ENCODE assay signal across 18 cellular contexts in the genomic region with DNA sequence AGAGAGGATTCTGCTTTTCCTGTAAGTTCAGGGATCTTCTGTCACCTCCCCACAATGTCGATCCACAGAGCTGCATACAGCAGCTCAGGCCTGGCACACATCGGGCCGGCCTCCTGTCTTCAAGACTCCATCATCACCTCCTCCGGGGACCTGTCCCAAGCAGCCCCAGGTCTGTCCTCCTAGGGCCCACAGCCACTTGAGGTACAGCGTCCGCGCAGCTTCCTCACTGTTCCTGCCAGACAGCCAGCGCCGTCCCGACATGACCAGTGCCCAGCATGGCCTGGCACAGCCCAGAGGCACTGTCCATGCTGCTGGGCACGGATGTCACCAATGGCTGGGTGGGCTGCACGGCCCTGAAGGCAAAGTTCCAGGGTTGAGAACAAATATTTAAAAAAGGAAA.
DNase-seq lines count a peak whose midpoint lies in the region; ATAC-seq and TF ChIP-seq lines count a peak whose summit lies in the region.
"Had no signal": no experiment of that assay in that cellular context is flagged by ENCODE, and none has a peak within 500 bp of the region (broad histone marks: within the 10 kb centered on the region; RNA-seq: fewer than 3 reads in every experiment).

No MANE protein-coding gene starts in this region.

- H3K27ac ChIP-seq in Karpas-422 (ENCODE audit: low read length), result no peak overlapping the region
- H3K27ac ChIP-seq: Peyer's patch had no signal

- H3K4me1 ChIP-seq in Karpas-422 (ENCODE audit: low read length), result no peaks in the 10 kb centered on the region
- H3K4me1 ChIP-seq: Peyer's patch had no signal

- CTCF ChIA-PET in activated CD8-positive, alpha-beta T cell treated with anti-CD3 and anti-CD28 coated beads, Interleukin-2, amount 10 ng/mL, durations not matched to agents 7 days and 5 days (lab: Charles Lee), result no interaction called here
- CTCF ChIA-PET in activated CD8-positive, alpha-beta T cell treated with anti-CD3 and anti-CD28 coated beads for 36 hours (lab: Charles Lee), result no interaction called here

- peaks cover 6% of the 10 kb centered on the region for H3K27me3 Mint-ChIP-seq in activated CD8-positive, alpha-beta T cell treated with anti-CD3 and anti-CD28 coated beads, Interleukin-2, amount 10 ng/mL, durations not matched to agents 7 days and 5 days (ENCODE audit: low read depth)
- peaks cover 2% of the 10 kb centered on the region for H3K27me3 Mint-ChIP-seq in activated CD8-positive, alpha-beta T cell treated with anti-CD3 and anti-CD28 coated beads for 36 hours

- intact Hi-C loops in activated CD8-positive, alpha-beta T cell treated with anti-CD3 and anti-CD28 coated beads for 36 hours (cut with micrococcal nuclease), result no loop called here

- H3K27ac Mint-ChIP-seq in activated CD8-positive, alpha-beta T cell treated with anti-CD3 and anti-CD28 coated beads, Interleukin-2, amount 10 ng/mL, durations not matched to agents 7 days and 5 days, result no peak overlapping the region
- no peak overlapping the region for H3K27ac Mint-ChIP-seq in activated CD8-positive, alpha-beta T cell treated with anti-CD3 and anti-CD28 coated beads for 36 hours
- H3K27ac Mint-ChIP-seq: CD14-positive monocyte, GM23338 had no signal

- H3K9me3 Mint-ChIP-seq in activated CD8-positive, alpha-beta T cell treated with anti-CD3 and anti-CD28 coated beads, Interleukin-2, amount 10 ng/mL, durations not matched to agents 7 days and 5 days (ENCODE audit: insufficient read depth), result peaks cover 8% of the 10 kb centered on the region
- peaks cover 7% of the 10 kb centered on the region for H3K9me3 Mint-ChIP-seq in activated CD8-positive, alpha-beta T cell treated with anti-CD3 and anti-CD28 coated beads for 36 hours

- H3K36me3 ChIP-seq in Karpas-422 (ENCODE audit: insufficient read depth, low read length), result no peaks in the 10 kb centered on the region
- H3K36me3 ChIP-seq: Peyer's patch had no signal

- no peak for ATAC-seq in activated CD8-positive, alpha-beta T cell treated with anti-CD3 and anti-CD28 coated beads, Interleukin-2, amount 10 ng/mL, durations not matched to agents 7 days and 5 days
- no peak for ATAC-seq in activated CD8-positive, alpha-beta T cell treated with anti-CD3 and anti-CD28 coated beads for 36 hours
- no peak for ATAC-seq in SK-N-SH treated with all-trans-retinoic acid at 6 μM for 48 hours
- ATAC-seq: GM23338 had no signal

- no peaks in the 10 kb centered on the region for H4K20me1 ChIP-seq in Karpas-422 (ENCODE audit: insufficient read depth, low read depth, low read length)

- H3K4me3 Mint-ChIP-seq in activated CD8-positive, alpha-beta T cell treated with anti-CD3 and anti-CD28 coated beads, Interleukin-2, amount 10 ng/mL, durations not matched to agents 7 days and 5 days, result no peak overlapping the region
- H3K4me3 Mint-ChIP-seq in activated CD8-positive, alpha-beta T cell treated with anti-CD3 and anti-CD28 coated beads for 36 hours, result no peak overlapping the region
- H3K4me3 Mint-ChIP-seq: CD14-positive monocyte, GM23338 had no signal

- H3K4me1 Mint-ChIP-seq in activated CD8-positive, alpha-beta T cell treated with anti-CD3 and anti-CD28 coated beads, Interleukin-2, amount 10 ng/mL, durations not matched to agents 7 days and 5 days (ENCODE audit: low read depth), result peaks cover 3% of the 10 kb centered on the region
- no peaks in the 10 kb centered on the region for H3K4me1 Mint-ChIP-seq in activated CD8-positive, alpha-beta T cell treated with anti-CD3 and anti-CD28 coated beads for 36 hours (ENCODE audit: low read depth)
- H3K4me1 Mint-ChIP-seq: CD14-positive monocyte, GM23338 had no signal

- no peak overlapping the region for H2AFZ ChIP-seq in Karpas-422 (ENCODE audit: low read length)
- H2AFZ ChIP-seq: GM23338 had no signal

- H3K4me3 ChIP-seq in Karpas-422 (ENCODE audit: low read length), result no peak overlapping the region
- H3K4me3 ChIP-seq: GM23338, Peyer's patch had no signal

- no peaks in the 10 kb centered on the region; the same call in 1 of the 2 replicates for H3K9me3 ChIP-seq in Karpas-422 (ENCODE audit: low read length)
- H3K9me3 ChIP-seq: Peyer's patch had no signal

- H3K4me2 ChIP-seq in Karpas-422 (ENCODE audit: low read depth, low read length, poor library complexity, severe bottlenecking), result no peak overlapping the region
- H3K4me2 ChIP-seq: GM23338 had no signal

- 0 out of 2 replicates have a peak, but pooled peaks cover 4% of the 10 kb centered on the region for H3K27me3 ChIP-seq in Karpas-422 (ENCODE audit: low read length)
- H3K27me3 ChIP-seq: Peyer's patch had no signal

- no peak for TF ChIP-seq CTCF in activated CD8-positive, alpha-beta T cell treated with anti-CD3 and anti-CD28 coated beads for 36 hours (IDR thresholded peaks at IDR 0.05)

- H3K79me2 ChIP-seq in Karpas-422 (ENCODE audit: low read length), result no peaks in the 10 kb centered on the region

- peaks cover 7% of the 10 kb centered on the region for H3K36me3 Mint-ChIP-seq in activated CD8-positive, alpha-beta T cell treated with anti-CD3 and anti-CD28 coated beads, Interleukin-2, amount 10 ng/mL, durations not matched to agents 7 days and 5 days (ENCODE audit: low read depth)
- H3K36me3 Mint-ChIP-seq in activated CD8-positive, alpha-beta T cell treated with anti-CD3 and anti-CD28 coated beads for 36 hours (ENCODE audit: low read depth), result peaks cover under 1% of the 10 kb centered on the region
- H3K36me3 Mint-ChIP-seq: CD14-positive monocyte had no signal

- POLR2A ChIA-PET in activated CD8-positive, alpha-beta T cell treated with anti-CD3 and anti-CD28 coated beads, Interleukin-2, amount 10 ng/mL, durations not matched to agents 7 days and 5 days (lab: Charles Lee), result no interaction called here
- POLR2A ChIA-PET in activated CD8-positive, alpha-beta T cell treated with anti-CD3 and anti-CD28 coated beads for 36 hours (lab: Charles Lee), result no interaction called here

- no peak overlapping the region for H3K9ac ChIP-seq in Karpas-422 (ENCODE audit: low read length)

- H3K9me2 ChIP-seq in Karpas-422 (replicated peaks; ENCODE audit: insufficient read depth, low read length), result no peaks in the 10 kb centered on the region

- peak; percentile 7 for DNase-seq in activated CD8-positive, alpha-beta T cell treated with anti-CD3 and anti-CD28 coated beads, Interleukin-2, amount 10 ng/mL, durations not matched to agents 7 days and 5 days
- no peak for DNase-seq in activated CD8-positive, alpha-beta T cell treated with anti-CD3 and anti-CD28 coated beads for 36 hours
- DNase-seq in Karpas-422 (peak; percentile 10), mesenteric fat pad (ENCODE audit: low spot score) (peak; percentile 64), NCI-H748 (lab: John Stamatoyannopoulos, UW; ENCODE audit: unreplicated experiment) (no peak), kidney glomerular epithelial cell (lab: John Stamatoyannopoulos, UW) (no peak)
- peak; percentile 19 for DNase-seq in stimulated activated CD8-positive, alpha-beta memory T cell treated with anti-CD3 and anti-CD28 coated beads, Interleukin-4, amount 100 ng/mL, for 48 hours
- DNase-seq: 8988T, DMS 273 treated with DMSO at 0.1 percent for 48 hours, DND-41, NCI-H1105, NCI-H2081, NCI-H446 treated with DMSO at 0.1 percent for 48 hours, NCI-H69 had no signal

TF ChIP-seq in SK-N-SH treated with all-trans-retinoic acid at 6 μM for 48 hours, 23 proteins besides CTCF, POLR2A, EP300 and RAD21 (continues in another document):
- TF ChIP-seq TCF4 (CRISPR knock-in tag; IDR thresholded peaks at IDR 0.05; ENCODE audit: borderline replicate concordance) (no peak), PPARA (CRISPR knock-in tag; IDR thresholded peaks at IDR 0.05; ENCODE audit: borderline replicate concordance) (no peak), CSDC2 (CRISPR knock-in tag; IDR thresholded peaks at IDR 0.05) (no peak), ZNF565 (CRISPR knock-in tag; conservative IDR thresholded peaks at IDR 0.05; ENCODE audit: low read depth) (no peak), OSR1 (CRISPR knock-in tag; IDR thresholded peaks at IDR 0.05) (no peak)
- TF ChIP-seq, protein P1, sequence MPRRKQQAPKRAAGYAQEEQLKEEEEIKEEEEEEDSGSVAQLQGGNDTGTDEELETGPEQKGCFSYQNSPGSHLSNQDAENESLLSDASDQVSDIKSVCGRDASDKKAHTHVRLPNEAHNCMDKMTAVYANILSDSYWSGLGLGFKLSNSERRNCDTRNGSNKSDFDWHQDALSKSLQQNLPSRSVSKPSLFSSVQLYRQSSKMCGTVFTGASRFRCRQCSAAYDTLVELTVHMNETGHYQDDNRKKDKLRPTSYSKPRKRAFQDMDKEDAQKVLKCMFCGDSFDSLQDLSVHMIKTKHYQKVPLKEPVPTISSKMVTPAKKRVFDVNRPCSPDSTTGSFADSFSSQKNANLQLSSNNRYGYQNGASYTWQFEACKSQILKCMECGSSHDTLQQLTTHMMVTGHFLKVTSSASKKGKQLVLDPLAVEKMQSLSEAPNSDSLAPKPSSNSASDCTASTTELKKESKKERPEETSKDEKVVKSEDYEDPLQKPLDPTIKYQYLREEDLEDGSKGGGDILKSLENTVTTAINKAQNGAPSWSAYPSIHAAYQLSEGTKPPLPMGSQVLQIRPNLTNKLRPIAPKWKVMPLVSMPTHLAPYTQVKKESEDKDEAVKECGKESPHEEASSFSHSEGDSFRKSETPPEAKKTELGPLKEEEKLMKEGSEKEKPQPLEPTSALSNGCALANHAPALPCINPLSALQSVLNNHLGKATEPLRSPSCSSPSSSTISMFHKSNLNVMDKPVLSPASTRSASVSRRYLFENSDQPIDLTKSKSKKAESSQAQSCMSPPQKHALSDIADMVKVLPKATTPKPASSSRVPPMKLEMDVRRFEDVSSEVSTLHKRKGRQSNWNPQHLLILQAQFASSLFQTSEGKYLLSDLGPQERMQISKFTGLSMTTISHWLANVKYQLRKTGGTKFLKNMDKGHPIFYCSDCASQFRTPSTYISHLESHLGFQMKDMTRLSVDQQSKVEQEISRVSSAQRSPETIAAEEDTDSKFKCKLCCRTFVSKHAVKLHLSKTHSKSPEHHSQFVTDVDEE (CRISPR knock-in tag; IDR thresholded peaks at IDR 0.05), result no peak
- TF ChIP-seq, protein P2, sequence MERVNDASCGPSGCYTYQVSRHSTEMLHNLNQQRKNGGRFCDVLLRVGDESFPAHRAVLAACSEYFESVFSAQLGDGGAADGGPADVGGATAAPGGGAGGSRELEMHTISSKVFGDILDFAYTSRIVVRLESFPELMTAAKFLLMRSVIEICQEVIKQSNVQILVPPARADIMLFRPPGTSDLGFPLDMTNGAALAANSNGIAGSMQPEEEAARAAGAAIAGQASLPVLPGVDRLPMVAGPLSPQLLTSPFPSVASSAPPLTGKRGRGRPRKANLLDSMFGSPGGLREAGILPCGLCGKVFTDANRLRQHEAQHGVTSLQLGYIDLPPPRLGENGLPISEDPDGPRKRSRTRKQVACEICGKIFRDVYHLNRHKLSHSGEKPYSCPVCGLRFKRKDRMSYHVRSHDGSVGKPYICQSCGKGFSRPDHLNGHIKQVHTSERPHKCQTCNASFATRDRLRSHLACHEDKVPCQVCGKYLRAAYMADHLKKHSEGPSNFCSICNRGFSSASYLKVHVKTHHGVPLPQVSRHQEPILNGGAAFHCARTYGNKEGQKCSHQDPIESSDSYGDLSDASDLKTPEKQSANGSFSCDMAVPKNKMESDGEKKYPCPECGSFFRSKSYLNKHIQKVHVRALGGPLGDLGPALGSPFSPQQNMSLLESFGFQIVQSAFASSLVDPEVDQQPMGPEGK (CRISPR knock-in tag; IDR thresholded peaks at IDR 0.05; ENCODE audit: borderline replicate concordance), result no peak

Comparison
In these comparisons a context has a peak if more than half of its experiments do, and no peak if none do; other contexts are left out.
1. DNase-seq: peak in activated CD8-positive, alpha-beta T cell treated with anti-CD3 and anti-CD28 coated beads, Interleukin-2, amount 10 ng/mL, durations not matched to agents 7 days and 5 days (single experiment), Karpas-422 (single experiment), mesenteric fat pad (single experiment) and stimulated activated CD8-positive, alpha-beta memory T cell treated with anti-CD3 and anti-CD28 coated beads, Interleukin-4, amount 100 ng/mL, for 48 hours (single experiment); none in activated CD8-positive, alpha-beta T cell treated with anti-CD3 and anti-CD28 coated beads for 36 hours (single experiment), NCI-H748 (single experiment) and kidney glomerular epithelial cell (single experiment).